ENCODE assay signal across 16 cellular contexts in the genomic region with DNA sequence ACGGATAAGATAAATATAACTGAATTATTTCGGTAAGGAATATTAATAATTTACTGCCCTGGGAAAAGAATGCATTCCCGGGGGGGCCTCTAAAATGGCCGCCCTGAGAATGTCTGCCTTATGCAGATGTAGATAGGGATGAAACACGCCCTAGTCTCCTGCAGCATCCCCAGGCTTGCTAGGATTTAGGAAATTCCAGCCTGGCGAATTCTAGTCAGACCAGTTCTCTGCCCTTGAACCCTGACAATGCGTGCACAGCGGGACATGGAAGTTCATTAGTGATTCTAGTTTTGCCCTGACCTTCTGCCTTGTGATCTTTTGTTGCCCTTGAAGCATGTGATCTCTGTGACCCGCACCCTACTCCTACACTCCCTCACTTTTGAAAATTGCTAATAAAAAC. TPM values are rescaled to one million over a fixed set of nuclear protein-coding genes. Genes with fewer than 3 reads are reported as not detected.
"Had no signal": no experiment of that assay in that cellular context is flagged by ENCODE, and none has a peak within 500 bp of the region (broad histone marks: within the 10 kb centered on the region; RNA-seq: fewer than 3 reads in every experiment).

No MANE protein-coding gene starts in this region.

RNA-seq across cellular contexts. Expression of a gene that starts 11.1 kb away (rescaled TPM):
- total RNA-seq: activated B cell treated with CpG ODN at 0.5 μM for 24 hours; activated CD4-positive, alpha-beta memory T cell treated with anti-CD3 and anti-CD28 coated beads for 36 hours; activated CD4-positive, alpha-beta T cell treated with anti-CD3 and anti-CD28 coated beads, Interleukin-2, amount 10 ng/mL, durations not matched to agents 24 days and 14 days; activated CD8-positive, alpha-beta memory T cell treated with anti-CD3 and anti-CD28 coated beads for 36 hours; activated CD8-positive, alpha-beta T cell treated with anti-CD3 and anti-CD28 coated beads for 36 hours; activated naive CD4-positive, alpha-beta T cell treated with anti-CD3 and anti-CD28 coated beads for 36 hours; activated naive CD4-positive, alpha-beta T cell treated with anti-CD3 and anti-CD28 coated beads, Interleukin-2, amount 50 U/mL, for 72 hours; activated naive CD8-positive, alpha-beta T cell treated with anti-CD3 and anti-CD28 coated beads for 36 hours; activated T-cell treated with anti-CD3 and anti-CD28 coated beads, Interleukin-2, amount 50 U/mL, for 72 hours; activated T-helper 1 cell treated with anti-CD3 and anti-CD28 coated beads, Interleukin-12 subunit alpha, Interleukin-12 subunit beta, Interleukin-2, Interleukin-4 antibody, amounts not matched to agents 30 ng/mL and 10 ng/mL and 1 ng/mL, durations not matched to agents 14 hours and 24 hours and 36 hours; astrocyte; breast epithelium; T-helper 1 cell treated with Interleukin-12 subunit alpha and Interleukin-12 subunit beta and Interleukin-4 antibody, amounts not matched to agents 30 ng/mL and 1 ng/mL, for 36 hours; T-helper 17 cell; T-helper 2 cell treated with Interferon-gamma antibody and Interleukin-4, amounts not matched to agents 100 ng/mL and 5 ng/mL, for 36 hours had no signal

RNA-seq across cellular contexts. Expression of a gene that starts 39.4 kb away (rescaled TPM):
- total RNA-seq: activated B cell treated with CpG ODN at 0.5 μM for 24 hours; activated CD4-positive, alpha-beta memory T cell treated with anti-CD3 and anti-CD28 coated beads for 36 hours; activated CD4-positive, alpha-beta T cell treated with anti-CD3 and anti-CD28 coated beads, Interleukin-2, amount 10 ng/mL, durations not matched to agents 24 days and 14 days; activated CD8-positive, alpha-beta memory T cell treated with anti-CD3 and anti-CD28 coated beads for 36 hours; activated CD8-positive, alpha-beta T cell treated with anti-CD3 and anti-CD28 coated beads for 36 hours; activated naive CD4-positive, alpha-beta T cell treated with anti-CD3 and anti-CD28 coated beads for 36 hours; activated naive CD4-positive, alpha-beta T cell treated with anti-CD3 and anti-CD28 coated beads, Interleukin-2, amount 50 U/mL, for 72 hours; activated naive CD8-positive, alpha-beta T cell treated with anti-CD3 and anti-CD28 coated beads for 36 hours; activated T-cell treated with anti-CD3 and anti-CD28 coated beads, Interleukin-2, amount 50 U/mL, for 72 hours; activated T-helper 1 cell treated with anti-CD3 and anti-CD28 coated beads, Interleukin-12 subunit alpha, Interleukin-12 subunit beta, Interleukin-2, Interleukin-4 antibody, amounts not matched to agents 30 ng/mL and 10 ng/mL and 1 ng/mL, durations not matched to agents 14 hours and 24 hours and 36 hours; activated T-helper 17 cell treated with anti-CD3 and anti-CD28 coated beads, Interleukin-2, amount 50 U/mL, for 72 hours; astrocyte; T-helper 1 cell treated with Interleukin-12 subunit alpha and Interleukin-12 subunit beta and Interleukin-4 antibody, amounts not matched to agents 30 ng/mL and 1 ng/mL, for 36 hours; T-helper 17 cell; T-helper 2 cell treated with Interferon-gamma antibody and Interleukin-4, amounts not matched to agents 100 ng/mL and 5 ng/mL, for 36 hours had no signal
